In genomic region chr20:24782221-24782620, GRCh38 we compare ENCODE assay signal across 16 cellular contexts.
DNase-seq lines count a peak whose midpoint lies in the region; ATAC-seq and TF ChIP-seq lines count a peak whose summit lies in the region.
"Had no signal": no experiment of that assay in that cellular context is flagged by ENCODE, and none has a peak within 500 bp of the region (broad histone marks: within the 10 kb centered on the region; RNA-seq: fewer than 3 reads in every experiment).

No MANE protein-coding gene starts in this region.

- H3K4me1 ChIP-seq in BLaER1 = peaks cover 98% of the 10 kb centered on the region
- no peaks in the 10 kb centered on the region for H3K4me1 ChIP-seq in endodermal cell (ENCODE audit: control insufficient read depth, insufficient read depth, low read length)
- no peaks in the 10 kb centered on the region for H3K4me1 ChIP-seq in suprapubic skin

- no peak overlapping the region for H3K4me3 ChIP-seq in BLaER1
- H3K4me3 ChIP-seq in endodermal cell (ENCODE audit: low read length) = no peak overlapping the region
- no peak overlapping the region for H3K4me3 ChIP-seq in suprapubic skin
- H3K4me3 ChIP-seq: SK-N-MC had no signal

- TF ChIP-seq EP300 in suprapubic skin (IDR thresholded peaks at IDR 0.05) = no peak

- 92 to 95% methylated on average over 6 to 11 of the region's 11 CpGs for WGBS in endodermal cell (ENCODE audit: insufficient coverage in 1 of 2, insufficient read length in 1 of 2), 2 experiments
- 74% methylated on average over 11 of the region's 11 CpGs for WGBS in suprapubic skin

- in situ Hi-C loops in G401 (cut with HindIII; ENCODE audit: low sequenced_read_pairs) = no loop called here

- H3K9me3 ChIP-seq in BLaER1 = no peaks in the 10 kb centered on the region
- H3K9me3 ChIP-seq in endodermal cell (ENCODE audit: control insufficient read depth, low read length) = no peaks in the 10 kb centered on the region
- no peaks in the 10 kb centered on the region for H3K9me3 ChIP-seq in suprapubic skin

- peak overlapping the region; percentile 80 for H3K27ac ChIP-seq in BLaER1
- H3K27ac ChIP-seq in endodermal cell (ENCODE audit: low read depth, low read length) = no peak overlapping the region
- H3K27ac ChIP-seq in suprapubic skin = no peak overlapping the region
- H3K27ac ChIP-seq: SK-N-MC had no signal

- no peaks in the 10 kb centered on the region for H3K36me3 Mint-ChIP-seq in endodermal cell (ENCODE audit: low read depth)
- H3K36me3 Mint-ChIP-seq: CD4-positive, alpha-beta memory T cell had no signal

- H3K36me3 ChIP-seq in BLaER1 = no peaks in the 10 kb centered on the region
- H3K36me3 ChIP-seq in endodermal cell (ENCODE audit: control insufficient read depth, insufficient read depth, low read length) = no peaks in the 10 kb centered on the region
- H3K36me3 ChIP-seq in suprapubic skin = no peaks in the 10 kb centered on the region

- no peak overlapping the region for H3K9ac ChIP-seq in BLaER1
- no peak overlapping the region for H3K9ac ChIP-seq in endodermal cell (ENCODE audit: extremely low read depth, low read length, poor library complexity, severe bottlenecking)

- H3K4me3 Mint-ChIP-seq in endodermal cell = no peak overlapping the region
- H3K4me3 Mint-ChIP-seq: CD4-positive, alpha-beta memory T cell had no signal

- H3K27me3 ChIP-seq in BLaER1 = no peaks in the 10 kb centered on the region
- H3K27me3 ChIP-seq in endodermal cell (ENCODE audit: control insufficient read depth, insufficient read depth, low read length, poor library complexity, severe bottlenecking) = no peaks in the 10 kb centered on the region
- H3K27me3 ChIP-seq in suprapubic skin = peaks cover 18% of the 10 kb centered on the region

- TF ChIP-seq CTCF in endodermal cell (conservative IDR thresholded peaks at IDR 0.05) = no peak
- no peak for TF ChIP-seq CTCF in suprapubic skin (IDR thresholded peaks at IDR 0.05)

- peaks cover 8% of the 10 kb centered on the region for H3K27me3 Mint-ChIP-seq in endodermal cell (ENCODE audit: insufficient read depth)

- ATAC-seq in HG02571 (IDR thresholded peaks at IDR 0.05; ENCODE audit: unreplicated experiment) = no peak
- no peak for ATAC-seq in GM18511 (IDR thresholded peaks at IDR 0.05; ENCODE audit: unreplicated experiment)

- H3K4me1 Mint-ChIP-seq in endodermal cell = no peaks in the 10 kb centered on the region

- no peaks in the 10 kb centered on the region for H3K9me3 Mint-ChIP-seq in endodermal cell
- H3K9me3 Mint-ChIP-seq: CD4-positive, alpha-beta memory T cell had no signal

- no peak overlapping the region for H3K27ac Mint-ChIP-seq in endodermal cell
- H3K27ac Mint-ChIP-seq: CD4-positive, alpha-beta memory T cell had no signal

- peak overlapping the region; percentile 89 for H3K4me2 ChIP-seq in BLaER1

- DNase-seq in G401 (ENCODE audit: low spot score) (peak; percentile 42), endodermal cell (peak; percentile 22), suprapubic skin (ENCODE audit: low spot score in 2 of 2) (peak; percentile 26 to 42), ureter (ENCODE audit: low spot score) (no peak)
- DNase-seq: CD4-positive, alpha-beta memory T cell; DMS153; GOT3; NCI-H1105; NCI-H2081; NCI-H2171 treated with DMSO at 0.1 percent for 48 hours; NCI-H446; Right ventricle myocardium superior had no signal

- TF ChIP-seq POLR2A in suprapubic skin (IDR thresholded peaks at IDR 0.05) = no peak

- H4K20me1 ChIP-seq in BLaER1 = no peaks in the 10 kb centered on the region
